25 cellular contexts compared by ENCODE assay signal in genomic region chr15:70039917-70040316, GRCh38.
"Had no signal": no experiment of that assay in that cellular context is flagged by ENCODE, and none has a peak within 500 bp of the region (broad histone marks: within the 10 kb centered on the region; RNA-seq: fewer than 3 reads in every experiment).

No MANE protein-coding gene starts in this region.

- ATAC-seq: activated CD8-positive, alpha-beta memory T cell treated with anti-CD3 and anti-CD28 coated beads, Interleukin-2, amount 10 ng/mL, durations not matched to agents 7 days and 5 days; activated CD8-positive, alpha-beta T cell treated with anti-CD3 and anti-CD28 coated beads for 36 hours; activated naive CD4-positive, alpha-beta T cell treated with anti-CD3 and anti-CD28 coated beads, Interleukin-2, amount 50 U/mL, for 72 hours; heart right ventricle; left colon; naive thymus-derived CD4-positive, alpha-beta T cell had no signal

- H3K4me2 ChIP-seq: neural progenitor cell had no signal

- H3K36me3 ChIP-seq: adrenal gland, heart right ventricle, neural progenitor cell, sigmoid colon, thoracic aorta, upper lobe of left lung, WERI-Rb-1 had no signal

- H2AFZ ChIP-seq: neural progenitor cell had no signal

- H3K27ac ChIP-seq: adrenal gland, coronary artery, epithelial cell of prostate, heart right ventricle, neural progenitor cell, sigmoid colon, thoracic aorta, upper lobe of left lung, WERI-Rb-1 had no signal

- H3K27ac Mint-ChIP-seq: activated CD4-positive, alpha-beta T cell treated with anti-CD3 and anti-CD28 coated beads, Interleukin-2, amount 10 ng/mL, durations not matched to agents 7 days and 5 days; activated CD8-positive, alpha-beta memory T cell treated with anti-CD3 and anti-CD28 coated beads, Interleukin-2, amount 10 ng/mL, durations not matched to agents 7 days and 5 days; activated CD8-positive, alpha-beta T cell treated with anti-CD3 and anti-CD28 coated beads for 36 hours; activated naive CD4-positive, alpha-beta T cell treated with anti-CD3 and anti-CD28 coated beads, Interleukin-2, amount 50 U/mL, for 72 hours; endodermal cell; naive thymus-derived CD4-positive, alpha-beta T cell; neural progenitor cell had no signal

- H3K4me1 ChIP-seq: adrenal gland, neural progenitor cell, sigmoid colon, upper lobe of left lung had no signal

- H3K4me1 Mint-ChIP-seq: activated CD4-positive, alpha-beta T cell treated with anti-CD3 and anti-CD28 coated beads, Interleukin-2, amount 10 ng/mL, durations not matched to agents 7 days and 5 days; activated CD8-positive, alpha-beta memory T cell treated with anti-CD3 and anti-CD28 coated beads, Interleukin-2, amount 10 ng/mL, durations not matched to agents 7 days and 5 days; neural progenitor cell had no signal

- H3K9me3 ChIP-seq: adrenal gland, heart right ventricle, sigmoid colon, thoracic aorta, upper lobe of left lung had no signal

- H3K9me3 Mint-ChIP-seq: activated CD4-positive, alpha-beta T cell treated with anti-CD3 and anti-CD28 coated beads, Interleukin-2, amount 10 ng/mL, durations not matched to agents 7 days and 5 days; activated CD8-positive, alpha-beta T cell treated with anti-CD3 and anti-CD28 coated beads for 36 hours; endodermal cell; neural progenitor cell had no signal

- DNase-seq: activated CD4-positive, alpha-beta T cell treated with anti-CD3 and anti-CD28 coated beads, Interleukin-2, amount 10 ng/mL, durations not matched to agents 7 days and 5 days; activated CD4-positive, CD25-positive, alpha-beta regulatory T cell treated with anti-CD3 and anti-CD28 coated beads, Interleukin-2, amount 50 U/mL, for 72 hours; activated CD8-positive, alpha-beta memory T cell treated with anti-CD3 and anti-CD28 coated beads, Interleukin-2, amount 10 ng/mL, durations not matched to agents 7 days and 5 days; activated CD8-positive, alpha-beta T cell treated with anti-CD3 and anti-CD28 coated beads for 36 hours; activated gamma-delta T cell; activated T-cell treated with anti-CD3 and anti-CD28 coated beads for 4 hours; adrenal gland; cerebellar nuclear complex; endodermal cell; heart right ventricle; islet precursor cell; left colon; naive thymus-derived CD4-positive, alpha-beta T cell; retina; sigmoid colon; stimulated activated CD4-positive, alpha-beta T cell treated with anti-CD3 and anti-CD28 coated beads, Interleukin-2, amount 100 ng/mL, for 48 hours; stimulated activated CD8-positive, alpha-beta memory T cell treated with anti-CD3 and anti-CD28 coated beads, Interleukin-4, amount 100 ng/mL, for 48 hours; stimulated activated naive CD4-positive, alpha-beta T cell treated with Interleukin-2 at 50 U/mL for 16 hours; upper lobe of left lung; WERI-Rb-1 had no signal

- H3K4me3 ChIP-seq: adrenal gland, coronary artery, heart right ventricle, neural progenitor cell, sigmoid colon, thoracic aorta, upper lobe of left lung had no signal

- H3K27me3 Mint-ChIP-seq: activated CD8-positive, alpha-beta T cell treated with anti-CD3 and anti-CD28 coated beads for 36 hours had no signal

- H3K36me3 Mint-ChIP-seq: activated CD8-positive, alpha-beta memory T cell treated with anti-CD3 and anti-CD28 coated beads, Interleukin-2, amount 10 ng/mL, durations not matched to agents 7 days and 5 days; neural progenitor cell had no signal

- H3K4me3 Mint-ChIP-seq: activated CD4-positive, alpha-beta T cell treated with anti-CD3 and anti-CD28 coated beads, Interleukin-2, amount 10 ng/mL, durations not matched to agents 7 days and 5 days; activated CD8-positive, alpha-beta memory T cell treated with anti-CD3 and anti-CD28 coated beads, Interleukin-2, amount 10 ng/mL, durations not matched to agents 7 days and 5 days; activated CD8-positive, alpha-beta T cell treated with anti-CD3 and anti-CD28 coated beads for 36 hours; endodermal cell; naive thymus-derived CD4-positive, alpha-beta T cell; neural progenitor cell had no signal

- H3K27me3 ChIP-seq: adrenal gland, neural progenitor cell, sigmoid colon, upper lobe of left lung had no signal
